Comparison of ENCODE assay signal across 2 cellular contexts in genomic region chr7:77219701-77220331, GRCh38. TPM values are rescaled to one million over a fixed set of nuclear protein-coding genes. Genes with fewer than 3 reads are reported as not detected.
"Had no signal": no experiment of that assay in that cellular context is flagged by ENCODE, and none has a peak within 500 bp of the region (broad histone marks: within the 10 kb centered on the region; RNA-seq: fewer than 3 reads in every experiment).

No MANE protein-coding gene starts in this region.

RNA-seq across cellular contexts. Expression of gene FGL2, which starts 20.2 kb away (rescaled TPM):
- total RNA-seq: progenitor cell of endocrine pancreas had no signal
- polyA plus RNA-seq: smooth muscle cell had no signal
